Comparison of ENCODE assay signal across 1 cellular context in the genomic region with DNA sequence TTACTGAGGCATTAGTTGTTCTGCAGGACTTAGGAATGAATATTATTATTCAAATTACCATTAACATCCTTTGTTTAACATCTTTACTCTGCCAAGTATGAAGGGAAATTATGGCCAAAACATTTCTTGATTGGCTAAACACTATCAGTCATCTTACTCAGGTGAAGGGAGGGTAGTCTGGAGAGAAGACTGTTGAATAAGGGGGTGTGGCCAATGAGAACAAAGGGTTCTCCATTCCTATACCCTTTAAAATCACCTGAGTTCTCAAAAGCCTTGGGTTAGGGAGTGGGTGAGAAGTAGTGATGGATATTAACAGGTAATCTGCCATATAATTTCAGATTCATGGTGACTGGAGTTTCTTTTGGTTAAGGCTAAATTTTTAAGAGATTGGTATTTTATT.
TF ChIP-seq lines count a peak whose summit lies in the region.

No MANE protein-coding gene starts in this region.

TF ChIP-seq in WTC11, 78 proteins besides CTCF, POLR2A, EP300 and RAD21 (continued from another document):
- TF ChIP-seq, protein P1, sequence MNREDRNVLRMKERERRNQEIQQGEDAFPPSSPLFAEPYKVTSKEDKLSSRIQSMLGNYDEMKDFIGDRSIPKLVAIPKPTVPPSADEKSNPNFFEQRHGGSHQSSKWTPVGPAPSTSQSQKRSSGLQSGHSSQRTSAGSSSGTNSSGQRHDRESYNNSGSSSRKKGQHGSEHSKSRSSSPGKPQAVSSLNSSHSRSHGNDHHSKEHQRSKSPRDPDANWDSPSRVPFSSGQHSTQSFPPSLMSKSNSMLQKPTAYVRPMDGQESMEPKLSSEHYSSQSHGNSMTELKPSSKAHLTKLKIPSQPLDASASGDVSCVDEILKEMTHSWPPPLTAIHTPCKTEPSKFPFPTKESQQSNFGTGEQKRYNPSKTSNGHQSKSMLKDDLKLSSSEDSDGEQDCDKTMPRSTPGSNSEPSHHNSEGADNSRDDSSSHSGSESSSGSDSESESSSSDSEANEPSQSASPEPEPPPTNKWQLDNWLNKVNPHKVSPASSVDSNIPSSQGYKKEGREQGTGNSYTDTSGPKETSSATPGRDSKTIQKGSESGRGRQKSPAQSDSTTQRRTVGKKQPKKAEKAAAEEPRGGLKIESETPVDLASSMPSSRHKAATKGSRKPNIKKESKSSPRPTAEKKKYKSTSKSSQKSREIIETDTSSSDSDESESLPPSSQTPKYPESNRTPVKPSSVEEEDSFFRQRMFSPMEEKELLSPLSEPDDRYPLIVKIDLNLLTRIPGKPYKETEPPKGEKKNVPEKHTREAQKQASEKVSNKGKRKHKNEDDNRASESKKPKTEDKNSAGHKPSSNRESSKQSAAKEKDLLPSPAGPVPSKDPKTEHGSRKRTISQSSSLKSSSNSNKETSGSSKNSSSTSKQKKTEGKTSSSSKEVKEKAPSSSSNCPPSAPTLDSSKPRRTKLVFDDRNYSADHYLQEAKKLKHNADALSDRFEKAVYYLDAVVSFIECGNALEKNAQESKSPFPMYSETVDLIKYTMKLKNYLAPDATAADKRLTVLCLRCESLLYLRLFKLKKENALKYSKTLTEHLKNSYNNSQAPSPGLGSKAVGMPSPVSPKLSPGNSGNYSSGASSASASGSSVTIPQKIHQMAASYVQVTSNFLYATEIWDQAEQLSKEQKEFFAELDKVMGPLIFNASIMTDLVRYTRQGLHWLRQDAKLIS (CRISPR knock-in tag; IDR thresholded peaks at IDR 0.05; ENCODE audit: borderline replicate concordance) = no peak
- TF ChIP-seq, protein P2, sequence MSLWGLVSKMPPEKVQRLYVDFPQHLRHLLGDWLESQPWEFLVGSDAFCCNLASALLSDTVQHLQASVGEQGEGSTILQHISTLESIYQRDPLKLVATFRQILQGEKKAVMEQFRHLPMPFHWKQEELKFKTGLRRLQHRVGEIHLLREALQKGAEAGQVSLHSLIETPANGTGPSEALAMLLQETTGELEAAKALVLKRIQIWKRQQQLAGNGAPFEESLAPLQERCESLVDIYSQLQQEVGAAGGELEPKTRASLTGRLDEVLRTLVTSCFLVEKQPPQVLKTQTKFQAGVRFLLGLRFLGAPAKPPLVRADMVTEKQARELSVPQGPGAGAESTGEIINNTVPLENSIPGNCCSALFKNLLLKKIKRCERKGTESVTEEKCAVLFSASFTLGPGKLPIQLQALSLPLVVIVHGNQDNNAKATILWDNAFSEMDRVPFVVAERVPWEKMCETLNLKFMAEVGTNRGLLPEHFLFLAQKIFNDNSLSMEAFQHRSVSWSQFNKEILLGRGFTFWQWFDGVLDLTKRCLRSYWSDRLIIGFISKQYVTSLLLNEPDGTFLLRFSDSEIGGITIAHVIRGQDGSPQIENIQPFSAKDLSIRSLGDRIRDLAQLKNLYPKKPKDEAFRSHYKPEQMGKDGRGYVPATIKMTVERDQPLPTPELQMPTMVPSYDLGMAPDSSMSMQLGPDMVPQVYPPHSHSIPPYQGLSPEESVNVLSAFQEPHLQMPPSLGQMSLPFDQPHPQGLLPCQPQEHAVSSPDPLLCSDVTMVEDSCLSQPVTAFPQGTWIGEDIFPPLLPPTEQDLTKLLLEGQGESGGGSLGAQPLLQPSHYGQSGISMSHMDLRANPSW (CRISPR knock-in tag; conservative IDR thresholded peaks at IDR 0.05; ENCODE audit: low read depth) = no peak
- TF ChIP-seq ZNF232 (CRISPR knock-in tag; IDR thresholded peaks at IDR 0.05) (no peak), ZNF396 (CRISPR knock-in tag; IDR thresholded peaks at IDR 0.05; ENCODE audit: borderline replicate concordance) (no peak), NR2C2 (CRISPR knock-in tag; IDR thresholded peaks at IDR 0.05) (no peak), GABPB1 (CRISPR knock-in tag; IDR thresholded peaks at IDR 0.05) (no peak), ZNF416 (CRISPR knock-in tag; IDR thresholded peaks at IDR 0.05) (no peak), ZNF263 (CRISPR knock-in tag; IDR thresholded peaks at IDR 0.05; ENCODE audit: low read depth) (no peak)
- TF ChIP-seq, protein P3, sequence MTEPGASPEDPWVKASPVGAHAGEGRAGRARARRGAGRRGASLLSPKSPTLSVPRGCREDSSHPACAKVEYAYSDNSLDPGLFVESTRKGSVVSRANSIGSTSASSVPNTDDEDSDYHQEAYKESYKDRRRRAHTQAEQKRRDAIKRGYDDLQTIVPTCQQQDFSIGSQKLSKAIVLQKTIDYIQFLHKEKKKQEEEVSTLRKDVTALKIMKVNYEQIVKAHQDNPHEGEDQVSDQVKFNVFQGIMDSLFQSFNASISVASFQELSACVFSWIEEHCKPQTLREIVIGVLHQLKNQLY (CRISPR knock-in tag; IDR thresholded peaks at IDR 0.05) = no peak
TF ChIP-seq in WTC11: peak in this region for 0.
